ENCODE assay signal across 1 cellular context in the genomic region with DNA sequence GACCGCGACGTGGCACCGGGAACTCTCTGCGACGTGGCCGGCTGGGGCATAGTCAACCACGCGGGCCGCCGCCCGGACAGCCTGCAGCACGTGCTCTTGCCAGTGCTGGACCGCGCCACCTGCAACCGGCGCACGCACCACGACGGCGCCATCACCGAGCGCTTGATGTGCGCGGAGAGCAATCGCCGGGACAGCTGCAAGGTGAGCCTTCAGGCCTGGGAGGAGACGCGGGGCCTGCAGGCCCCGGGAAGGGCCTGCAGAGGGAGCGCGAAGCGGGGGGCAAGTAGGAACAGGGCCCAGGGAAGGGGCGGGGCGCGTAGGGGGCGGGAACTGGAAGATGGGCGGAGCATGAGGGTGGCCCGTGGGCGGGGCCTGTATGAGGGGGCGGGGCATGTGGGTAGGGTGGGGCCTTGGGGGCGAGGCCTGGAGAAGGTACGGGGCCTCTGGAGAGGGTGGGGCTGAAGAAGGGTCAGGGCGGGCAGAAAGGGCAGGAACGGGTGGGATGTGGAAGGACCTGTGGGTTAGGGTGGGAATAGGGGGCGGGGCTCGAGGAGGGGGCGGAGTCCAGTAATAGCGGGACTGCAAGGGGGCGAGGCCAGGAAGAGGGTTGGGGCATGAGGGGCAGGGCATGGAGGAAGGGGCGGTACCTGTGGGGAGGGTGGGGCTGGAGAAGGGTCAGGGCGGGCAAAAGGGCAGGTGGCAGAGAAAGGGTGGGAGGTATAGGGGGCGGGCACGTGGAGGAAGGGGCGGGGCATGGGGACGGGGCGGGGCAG.
TF ChIP-seq lines count a peak whose summit lies in the region.

No MANE protein-coding gene starts in this region.

TF ChIP-seq in K562, 482 proteins besides CTCF, POLR2A, EP300 and RAD21 (continued from another document and continues in another):
- TF ChIP-seq, protein P1, sequence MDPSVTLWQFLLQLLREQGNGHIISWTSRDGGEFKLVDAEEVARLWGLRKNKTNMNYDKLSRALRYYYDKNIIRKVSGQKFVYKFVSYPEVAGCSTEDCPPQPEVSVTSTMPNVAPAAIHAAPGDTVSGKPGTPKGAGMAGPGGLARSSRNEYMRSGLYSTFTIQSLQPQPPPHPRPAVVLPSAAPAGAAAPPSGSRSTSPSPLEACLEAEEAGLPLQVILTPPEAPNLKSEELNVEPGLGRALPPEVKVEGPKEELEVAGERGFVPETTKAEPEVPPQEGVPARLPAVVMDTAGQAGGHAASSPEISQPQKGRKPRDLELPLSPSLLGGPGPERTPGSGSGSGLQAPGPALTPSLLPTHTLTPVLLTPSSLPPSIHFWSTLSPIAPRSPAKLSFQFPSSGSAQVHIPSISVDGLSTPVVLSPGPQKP (CRISPR knock-in tag; IDR thresholded peaks at IDR 0.05): no peak
- TF ChIP-seq TCFL5 (CRISPR knock-in tag; conservative IDR thresholded peaks at IDR 0.05) (no peak), FOXP1 (CRISPR knock-in tag; IDR thresholded peaks at IDR 0.05) (peak; percentile 85; the same call in 1 of the 2 replicates), ETV6 (IDR thresholded peaks at IDR 0.05; ENCODE audit: borderline replicate concordance in 1 of 2, low read depth in 2 of 2, low read length in 1 of 2) (no peak), ETV6 (CRISPR knock-in tag; IDR thresholded peaks at IDR 0.05; ENCODE audit: borderline replicate concordance) (0 out of 2 replicates have a peak, but pooled peaks have one; percentile 36), SIN3A (IDR thresholded peaks at IDR 0.05; ENCODE audit: borderline replicate concordance in 2 of 2, control insufficient read depth in 1 of 2, low read depth in 2 of 2, low read length in 2 of 2) (peak in 1 of 2 experiments; percentile 31; a peak in 1 of 4 replicates), RNF2 (IDR thresholded peaks at IDR 0.05) (peak; percentile 62; the same call in 1 of the 2 replicates), ZEB2 (IDR thresholded peaks at IDR 0.05) (peak; percentile 79), KLF16 (IDR thresholded peaks at IDR 0.05) (peak; percentile 42; the same call in 1 of the 2 replicates), CCNT2 (IDR thresholded peaks at IDR 0.05; ENCODE audit: borderline replicate concordance, extremely low read depth, insufficient read length, low read depth, low read length) (peak; percentile 71), MEIS2 (IDR thresholded peaks at IDR 0.05; ENCODE audit: partially characterized antibody) (peak; percentile 13), PHF8 (IDR thresholded peaks at IDR 0.05; ENCODE audit: borderline replicate concordance, low read length) (peak; percentile 21; the same call in 1 of the 2 replicates), SMAD4 (CRISPR knock-in tag; conservative IDR thresholded peaks at IDR 0.05) (peak; percentile 75; the same call in 1 of the 2 replicates), HMGN3 (IDR thresholded peaks at IDR 0.05; ENCODE audit: borderline replicate concordance, extremely low read depth, insufficient read length, low read depth, low read length) (peak; percentile 76), SMC3 (conservative IDR thresholded peaks at IDR 0.05; ENCODE audit: insufficient read depth, low read depth, low read length) (peak; percentile 61), ZNF124 (CRISPR knock-in tag; IDR thresholded peaks at IDR 0.05) (peak; percentile 55; the same call in 1 of the 2 replicates), FOS (IDR thresholded peaks at IDR 0.05; ENCODE audit: extremely low read depth, insufficient read length) (no peak), MXI1 (IDR thresholded peaks at IDR 0.05; ENCODE audit: low read depth, low read length) (0 out of 2 replicates have a peak, but pooled peaks have one; percentile 52), KDM1A (IDR thresholded peaks at IDR 0.05) (peak in 1 of 2 experiments; percentile 58; a peak in 2 of 4 replicates), TCF7L2 (IDR thresholded peaks at IDR 0.05; ENCODE audit: low read depth, low read length) (no peak), CHD4 (IDR thresholded peaks at IDR 0.05; ENCODE audit: insufficient read depth, insufficient replicate concordance, low read depth, low read length, poor library complexity, severe bottlenecking) (no peak)
- TF ChIP-seq, protein P2, sequence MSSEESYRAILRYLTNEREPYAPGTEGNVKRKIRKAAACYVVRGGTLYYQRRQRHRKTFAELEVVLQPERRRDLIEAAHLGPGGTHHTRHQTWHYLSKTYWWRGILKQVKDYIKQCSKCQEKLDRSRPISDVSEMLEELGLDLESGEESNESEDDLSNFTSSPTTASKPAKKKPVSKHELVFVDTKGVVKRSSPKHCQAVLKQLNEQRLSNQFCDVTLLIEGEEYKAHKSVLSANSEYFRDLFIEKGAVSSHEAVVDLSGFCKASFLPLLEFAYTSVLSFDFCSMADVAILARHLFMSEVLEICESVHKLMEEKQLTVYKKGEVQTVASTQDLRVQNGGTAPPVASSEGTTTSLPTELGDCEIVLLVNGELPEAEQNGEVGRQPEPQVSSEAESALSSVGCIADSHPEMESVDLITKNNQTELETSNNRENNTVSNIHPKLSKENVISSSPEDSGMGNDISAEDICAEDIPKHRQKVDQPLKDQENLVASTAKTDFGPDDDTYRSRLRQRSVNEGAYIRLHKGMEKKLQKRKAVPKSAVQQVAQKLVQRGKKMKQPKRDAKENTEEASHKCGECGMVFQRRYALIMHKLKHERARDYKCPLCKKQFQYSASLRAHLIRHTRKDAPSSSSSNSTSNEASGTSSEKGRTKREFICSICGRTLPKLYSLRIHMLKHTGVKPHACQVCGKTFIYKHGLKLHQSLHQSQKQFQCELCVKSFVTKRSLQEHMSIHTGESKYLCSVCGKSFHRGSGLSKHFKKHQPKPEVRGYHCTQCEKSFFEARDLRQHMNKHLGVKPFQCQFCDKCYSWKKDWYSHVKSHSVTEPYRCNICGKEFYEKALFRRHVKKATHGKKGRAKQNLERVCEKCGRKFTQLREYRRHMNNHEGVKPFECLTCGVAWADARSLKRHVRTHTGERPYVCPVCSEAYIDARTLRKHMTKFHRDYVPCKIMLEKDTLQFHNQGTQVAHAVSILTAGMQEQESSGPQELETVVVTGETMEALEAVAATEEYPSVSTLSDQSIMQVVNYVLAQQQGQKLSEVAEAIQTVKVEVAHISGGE (CRISPR knock-in tag; IDR thresholded peaks at IDR 0.05): no peak
- TF ChIP-seq, protein P3, sequence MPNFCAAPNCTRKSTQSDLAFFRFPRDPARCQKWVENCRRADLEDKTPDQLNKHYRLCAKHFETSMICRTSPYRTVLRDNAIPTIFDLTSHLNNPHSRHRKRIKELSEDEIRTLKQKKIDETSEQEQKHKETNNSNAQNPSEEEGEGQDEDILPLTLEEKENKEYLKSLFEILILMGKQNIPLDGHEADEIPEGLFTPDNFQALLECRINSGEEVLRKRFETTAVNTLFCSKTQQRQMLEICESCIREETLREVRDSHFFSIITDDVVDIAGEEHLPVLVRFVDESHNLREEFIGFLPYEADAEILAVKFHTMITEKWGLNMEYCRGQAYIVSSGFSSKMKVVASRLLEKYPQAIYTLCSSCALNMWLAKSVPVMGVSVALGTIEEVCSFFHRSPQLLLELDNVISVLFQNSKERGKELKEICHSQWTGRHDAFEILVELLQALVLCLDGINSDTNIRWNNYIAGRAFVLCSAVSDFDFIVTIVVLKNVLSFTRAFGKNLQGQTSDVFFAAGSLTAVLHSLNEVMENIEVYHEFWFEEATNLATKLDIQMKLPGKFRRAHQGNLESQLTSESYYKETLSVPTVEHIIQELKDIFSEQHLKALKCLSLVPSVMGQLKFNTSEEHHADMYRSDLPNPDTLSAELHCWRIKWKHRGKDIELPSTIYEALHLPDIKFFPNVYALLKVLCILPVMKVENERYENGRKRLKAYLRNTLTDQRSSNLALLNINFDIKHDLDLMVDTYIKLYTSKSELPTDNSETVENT (CRISPR knock-in tag; IDR thresholded peaks at IDR 0.05): peak; percentile 89
- TF ChIP-seq, protein P4, sequence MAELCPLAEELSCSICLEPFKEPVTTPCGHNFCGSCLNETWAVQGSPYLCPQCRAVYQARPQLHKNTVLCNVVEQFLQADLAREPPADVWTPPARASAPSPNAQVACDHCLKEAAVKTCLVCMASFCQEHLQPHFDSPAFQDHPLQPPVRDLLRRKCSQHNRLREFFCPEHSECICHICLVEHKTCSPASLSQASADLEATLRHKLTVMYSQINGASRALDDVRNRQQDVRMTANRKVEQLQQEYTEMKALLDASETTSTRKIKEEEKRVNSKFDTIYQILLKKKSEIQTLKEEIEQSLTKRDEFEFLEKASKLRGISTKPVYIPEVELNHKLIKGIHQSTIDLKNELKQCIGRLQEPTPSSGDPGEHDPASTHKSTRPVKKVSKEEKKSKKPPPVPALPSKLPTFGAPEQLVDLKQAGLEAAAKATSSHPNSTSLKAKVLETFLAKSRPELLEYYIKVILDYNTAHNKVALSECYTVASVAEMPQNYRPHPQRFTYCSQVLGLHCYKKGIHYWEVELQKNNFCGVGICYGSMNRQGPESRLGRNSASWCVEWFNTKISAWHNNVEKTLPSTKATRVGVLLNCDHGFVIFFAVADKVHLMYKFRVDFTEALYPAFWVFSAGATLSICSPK (IDR thresholded peaks at IDR 0.05; ENCODE audit: borderline replicate concordance): no peak
- TF ChIP-seq, protein P5, sequence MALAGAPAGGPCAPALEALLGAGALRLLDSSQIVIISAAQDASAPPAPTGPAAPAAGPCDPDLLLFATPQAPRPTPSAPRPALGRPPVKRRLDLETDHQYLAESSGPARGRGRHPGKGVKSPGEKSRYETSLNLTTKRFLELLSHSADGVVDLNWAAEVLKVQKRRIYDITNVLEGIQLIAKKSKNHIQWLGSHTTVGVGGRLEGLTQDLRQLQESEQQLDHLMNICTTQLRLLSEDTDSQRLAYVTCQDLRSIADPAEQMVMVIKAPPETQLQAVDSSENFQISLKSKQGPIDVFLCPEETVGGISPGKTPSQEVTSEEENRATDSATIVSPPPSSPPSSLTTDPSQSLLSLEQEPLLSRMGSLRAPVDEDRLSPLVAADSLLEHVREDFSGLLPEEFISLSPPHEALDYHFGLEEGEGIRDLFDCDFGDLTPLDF (CRISPR knock-in tag; IDR thresholded peaks at IDR 0.05): peak; percentile 32; the same call in 1 of the 2 replicates
- TF ChIP-seq, protein P6, sequence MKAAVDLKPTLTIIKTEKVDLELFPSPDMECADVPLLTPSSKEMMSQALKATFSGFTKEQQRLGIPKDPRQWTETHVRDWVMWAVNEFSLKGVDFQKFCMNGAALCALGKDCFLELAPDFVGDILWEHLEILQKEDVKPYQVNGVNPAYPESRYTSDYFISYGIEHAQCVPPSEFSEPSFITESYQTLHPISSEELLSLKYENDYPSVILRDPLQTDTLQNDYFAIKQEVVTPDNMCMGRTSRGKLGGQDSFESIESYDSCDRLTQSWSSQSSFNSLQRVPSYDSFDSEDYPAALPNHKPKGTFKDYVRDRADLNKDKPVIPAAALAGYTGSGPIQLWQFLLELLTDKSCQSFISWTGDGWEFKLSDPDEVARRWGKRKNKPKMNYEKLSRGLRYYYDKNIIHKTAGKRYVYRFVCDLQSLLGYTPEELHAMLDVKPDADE (conservative IDR thresholded peaks at IDR 0.05; ENCODE audit: control insufficient read depth, low read depth, low read length): peak; percentile 74
- TF ChIP-seq, protein P7, sequence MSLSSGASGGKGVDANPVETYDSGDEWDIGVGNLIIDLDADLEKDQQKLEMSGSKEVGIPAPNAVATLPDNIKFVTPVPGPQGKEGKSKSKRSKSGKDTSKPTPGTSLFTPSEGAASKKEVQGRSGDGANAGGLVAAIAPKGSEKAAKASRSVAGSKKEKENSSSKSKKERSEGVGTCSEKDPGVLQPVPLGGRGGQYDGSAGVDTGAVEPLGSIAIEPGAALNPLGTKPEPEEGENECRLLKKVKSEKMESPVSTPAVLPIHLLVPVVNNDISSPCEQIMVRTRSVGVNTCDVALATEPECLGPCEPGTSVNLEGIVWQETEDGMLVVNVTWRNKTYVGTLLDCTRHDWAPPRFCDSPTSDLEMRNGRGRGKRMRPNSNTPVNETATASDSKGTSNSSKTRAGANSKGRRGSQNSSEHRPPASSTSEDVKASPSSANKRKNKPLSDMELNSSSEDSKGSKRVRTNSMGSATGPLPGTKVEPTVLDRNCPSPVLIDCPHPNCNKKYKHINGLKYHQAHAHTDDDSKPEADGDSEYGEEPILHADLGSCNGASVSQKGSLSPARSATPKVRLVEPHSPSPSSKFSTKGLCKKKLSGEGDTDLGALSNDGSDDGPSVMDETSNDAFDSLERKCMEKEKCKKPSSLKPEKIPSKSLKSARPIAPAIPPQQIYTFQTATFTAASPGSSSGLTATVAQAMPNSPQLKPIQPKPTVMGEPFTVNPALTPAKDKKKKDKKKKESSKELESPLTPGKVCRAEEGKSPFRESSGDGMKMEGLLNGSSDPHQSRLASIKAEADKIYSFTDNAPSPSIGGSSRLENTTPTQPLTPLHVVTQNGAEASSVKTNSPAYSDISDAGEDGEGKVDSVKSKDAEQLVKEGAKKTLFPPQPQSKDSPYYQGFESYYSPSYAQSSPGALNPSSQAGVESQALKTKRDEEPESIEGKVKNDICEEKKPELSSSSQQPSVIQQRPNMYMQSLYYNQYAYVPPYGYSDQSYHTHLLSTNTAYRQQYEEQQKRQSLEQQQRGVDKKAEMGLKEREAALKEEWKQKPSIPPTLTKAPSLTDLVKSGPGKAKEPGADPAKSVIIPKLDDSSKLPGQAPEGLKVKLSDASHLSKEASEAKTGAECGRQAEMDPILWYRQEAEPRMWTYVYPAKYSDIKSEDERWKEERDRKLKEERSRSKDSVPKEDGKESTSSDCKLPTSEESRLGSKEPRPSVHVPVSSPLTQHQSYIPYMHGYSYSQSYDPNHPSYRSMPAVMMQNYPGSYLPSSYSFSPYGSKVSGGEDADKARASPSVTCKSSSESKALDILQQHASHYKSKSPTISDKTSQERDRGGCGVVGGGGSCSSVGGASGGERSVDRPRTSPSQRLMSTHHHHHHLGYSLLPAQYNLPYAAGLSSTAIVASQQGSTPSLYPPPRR (CRISPR knock-in tag; IDR thresholded peaks at IDR 0.05; ENCODE audit: borderline replicate concordance): peak; percentile 52; the same call in 1 of the 2 replicates
- TF ChIP-seq, protein P8, sequence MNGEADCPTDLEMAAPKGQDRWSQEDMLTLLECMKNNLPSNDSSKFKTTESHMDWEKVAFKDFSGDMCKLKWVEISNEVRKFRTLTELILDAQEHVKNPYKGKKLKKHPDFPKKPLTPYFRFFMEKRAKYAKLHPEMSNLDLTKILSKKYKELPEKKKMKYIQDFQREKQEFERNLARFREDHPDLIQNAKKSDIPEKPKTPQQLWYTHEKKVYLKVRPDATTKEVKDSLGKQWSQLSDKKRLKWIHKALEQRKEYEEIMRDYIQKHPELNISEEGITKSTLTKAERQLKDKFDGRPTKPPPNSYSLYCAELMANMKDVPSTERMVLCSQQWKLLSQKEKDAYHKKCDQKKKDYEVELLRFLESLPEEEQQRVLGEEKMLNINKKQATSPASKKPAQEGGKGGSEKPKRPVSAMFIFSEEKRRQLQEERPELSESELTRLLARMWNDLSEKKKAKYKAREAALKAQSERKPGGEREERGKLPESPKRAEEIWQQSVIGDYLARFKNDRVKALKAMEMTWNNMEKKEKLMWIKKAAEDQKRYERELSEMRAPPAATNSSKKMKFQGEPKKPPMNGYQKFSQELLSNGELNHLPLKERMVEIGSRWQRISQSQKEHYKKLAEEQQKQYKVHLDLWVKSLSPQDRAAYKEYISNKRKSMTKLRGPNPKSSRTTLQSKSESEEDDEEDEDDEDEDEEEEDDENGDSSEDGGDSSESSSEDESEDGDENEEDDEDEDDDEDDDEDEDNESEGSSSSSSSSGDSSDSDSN (IDR thresholded peaks at IDR 0.05; ENCODE audit: borderline replicate concordance in 1 of 2, low read depth in 2 of 2, low read length in 2 of 2): 0 out of 4 replicates have a peak, but pooled peaks of 1 of the 2 experiments have one; percentile 56
